In the genomic region with DNA sequence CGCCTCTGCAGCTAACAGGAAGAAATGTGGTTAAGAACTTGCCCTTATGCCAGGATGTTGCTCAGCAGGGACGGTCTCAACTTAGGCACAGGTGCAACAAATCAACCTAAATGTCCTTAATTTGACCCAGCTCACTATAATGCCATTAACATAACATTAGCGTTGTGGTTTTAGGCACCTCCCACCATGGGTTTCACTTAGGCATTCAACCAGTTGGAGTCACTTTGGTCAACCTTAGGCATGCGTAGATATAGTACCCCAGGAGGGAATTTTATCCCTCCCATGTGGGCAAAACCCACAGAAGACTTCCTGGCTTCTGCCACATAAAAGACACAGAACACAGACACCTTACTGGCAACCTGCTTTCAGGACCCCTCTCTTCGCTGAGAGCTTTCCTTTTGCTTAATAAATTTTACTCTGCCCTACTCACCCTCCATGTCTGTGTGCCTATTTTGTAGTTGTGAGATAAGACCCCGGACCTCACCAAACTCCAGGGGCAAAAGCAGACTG, we compare ENCODE assay signal across 9 cellular contexts. TPM values are rescaled to one million over a fixed set of nuclear protein-coding genes. Genes with fewer than 3 reads are reported as not detected.
DNase-seq lines count a peak whose midpoint lies in the region; ATAC-seq, FAIRE-seq and TF ChIP-seq lines count a peak whose summit lies in the region.
"Had no signal": no experiment of that assay in that cellular context is flagged by ENCODE, and none has a peak within 500 bp of the region (broad histone marks: within the 10 kb centered on the region; RNA-seq: fewer than 3 reads in every experiment).

No MANE protein-coding gene starts in this region.

- WGBS in sigmoid colon, 2 donors = 47 to 71% methylated on average over 6 of the region's 6 CpGs
- WGBS in heart left ventricle, 4 donors = 63 to 80% (median 67%) methylated on average over 6 of the region's 6 CpGs

- H3K36me3 ChIP-seq in sigmoid colon = no peaks in the 10 kb centered on the region
- H3K36me3 ChIP-seq in heart left ventricle = no peaks in the 10 kb centered on the region

- TF ChIP-seq EP300 in sigmoid colon (IDR thresholded peaks at IDR 0.05) = no peak

- ATAC-seq in HG03066 (IDR thresholded peaks at IDR 0.05; ENCODE audit: low read depth, unreplicated experiment) (peak; percentile 80), T-helper 17 cell (peak; percentile 92), heart left ventricle (no peak)
- ATAC-seq in effector memory CD8-positive, alpha-beta T cell (replicated peaks) = peak; percentile 88

- no peaks in the 10 kb centered on the region for H3K36me3 Mint-ChIP-seq in T-helper 17 cell (ENCODE audit: low read depth)
- H3K36me3 Mint-ChIP-seq in effector memory CD8-positive, alpha-beta T cell (ENCODE audit: insufficient read depth) = peaks cover 3% of the 10 kb centered on the region

- no peaks in the 10 kb centered on the region for H3K9me3 Mint-ChIP-seq in effector memory CD8-positive, alpha-beta T cell

- no peak for TF ChIP-seq POLR2A in sigmoid colon (IDR thresholded peaks at IDR 0.05)
- no peak for TF ChIP-seq POLR2A in heart left ventricle (IDR thresholded peaks at IDR 0.05)

- no peaks in the 10 kb centered on the region for H3K9me3 ChIP-seq in T-helper 17 cell (ENCODE audit: control insufficient read depth, low read length, poor library complexity, severe bottlenecking)
- H3K9me3 ChIP-seq in sigmoid colon = no peaks in the 10 kb centered on the region
- no peaks in the 10 kb centered on the region for H3K9me3 ChIP-seq in heart left ventricle

- no peaks in the 10 kb centered on the region for H3K27me3 Mint-ChIP-seq in T-helper 17 cell
- no peaks in the 10 kb centered on the region for H3K27me3 Mint-ChIP-seq in effector memory CD8-positive, alpha-beta T cell

- peak overlapping the region; percentile 94 for H3K27ac Mint-ChIP-seq in T-helper 17 cell
- peak overlapping the region; percentile 78 to 98 for H3K27ac Mint-ChIP-seq in effector memory CD8-positive, alpha-beta T cell

- H3K27ac ChIP-seq in sigmoid colon = no peak overlapping the region
- H3K27ac ChIP-seq in heart left ventricle = peak overlapping the region in 1 of 12 donors; percentile 27

- peak overlapping the region; percentile 90 for H3K4me3 Mint-ChIP-seq in T-helper 17 cell
- peak overlapping the region; percentile 86 to 87 for H3K4me3 Mint-ChIP-seq in effector memory CD8-positive, alpha-beta T cell

- DNase-seq in GM19239 (ENCODE audit: insufficient read length, low spot score) (no peak), T-helper 17 cell (peak; percentile 12 to 39 (median 39)), sigmoid colon (no peak), COLO668 (lab: John Stamatoyannopoulos, UW; ENCODE audit: unreplicated experiment) (no peak), cerebellum (ENCODE audit: low spot score) (no peak), heart left ventricle (no peak)
- peak; percentile 69 to 74 (median 72) for DNase-seq in effector memory CD8-positive, alpha-beta T cell

- peak; percentile 99 for FAIRE-seq in GM19239 (lab: Jason Lieb, UNC)

- TF ChIP-seq CTCF in sigmoid colon (IDR thresholded peaks at IDR 0.05) (no peak), heart left ventricle (IDR thresholded peaks at IDR 0.05) (no peak)

- H3K4me1 Mint-ChIP-seq in T-helper 17 cell = peaks cover 48% of the 10 kb centered on the region
- H3K4me1 Mint-ChIP-seq in effector memory CD8-positive, alpha-beta T cell (ENCODE audit: low read depth in 2 of 2) = peaks cover 26 to 35% of the 10 kb centered on the region in 2 donors

- H3K27me3 ChIP-seq in sigmoid colon (no peaks in the 10 kb centered on the region), heart left ventricle (no peaks in the 10 kb centered on the region)

- H3K4me3 ChIP-seq in sigmoid colon (no peak overlapping the region), heart left ventricle (peak overlapping the region in 1 of 12 donors; percentile 37)
- H3K4me3 ChIP-seq: lung had no signal

- intact Hi-C loops in sigmoid colon (cut with DNase I) = no loop called here
- intact Hi-C loops in heart left ventricle (cut with DNase I) = no loop called here

- H3K4me1 ChIP-seq in sigmoid colon (no peaks in the 10 kb centered on the region), heart left ventricle (peaks cover 0 to 24% (median 0%) of the 10 kb centered on the region in 12 donors)

RNA-seq across cellular contexts. Expression of a gene that starts 8.7 kb away (rescaled TPM):
- total RNA-seq in T-helper 17 cell (10 to 100 TPM; 70.4 to 79.1 TPM), sigmoid colon (10 to 100 TPM; 25.3 to 35.5 (median 30.0) TPM), cerebellum (16.1 TPM), heart left ventricle (100 to 1,000 TPM in 1 of 9 donors, 10 to 100 TPM in 8; 25.9 to 119 (median 39.1) TPM)
- polyA plus RNA-seq in sigmoid colon (10 to 100 TPM in 2 of 3 donors, 1 to 10 TPM in 1; 8.4 to 29.6 (median 10.6) TPM), heart left ventricle (10 to 100 TPM in 1 of 2 donors, 1 to 10 TPM in 1; 3.2 to 12.9 TPM)

RNA-seq across cellular contexts. Expression of a gene that starts 59.8 kb away (rescaled TPM):
- total RNA-seq in T-helper 17 cell = 10 to 100 TPM; 42.7 to 65.6 TPM
- total RNA-seq in sigmoid colon = 10 to 100 TPM in 1 of 4 donors, 1 to 10 TPM in 3; 7.7 to 10.7 (median 8.2) TPM
- polyA plus RNA-seq in sigmoid colon = 10 to 100 TPM in 1 of 3 donors, under 1 TPM in 2; 0.60 to 44.9 (median 0.92) TPM
- 3.8 TPM for total RNA-seq in cerebellum
- 10 to 100 TPM in 1 of 9 donors, 1 to 10 TPM in 8; 2.7 to 30.5 (median 7.0) TPM for total RNA-seq in heart left ventricle
- 1 to 10 TPM in 1 of 2 donors, under 1 TPM in 1; 0.99 to 7.5 TPM for polyA plus RNA-seq in heart left ventricle

Comparison
In these comparisons a context has a peak if more than half of its experiments do, and no peak if none do; other contexts are left out.
1. DNase-seq: peak in T-helper 17 cell (3 of 3) and effector memory CD8-positive, alpha-beta T cell (3 of 3); none in GM19239 (single experiment), sigmoid colon (single experiment), COLO668 (single experiment), cerebellum (single experiment) and heart left ventricle (0 of 5).
2. ATAC-seq: peak in HG03066 (single experiment), T-helper 17 cell (single experiment) and effector memory CD8-positive, alpha-beta T cell (single experiment); none in heart left ventricle (0 of 4).